Comparison of ENCODE assay signal across 1 cellular context in the genomic region with DNA sequence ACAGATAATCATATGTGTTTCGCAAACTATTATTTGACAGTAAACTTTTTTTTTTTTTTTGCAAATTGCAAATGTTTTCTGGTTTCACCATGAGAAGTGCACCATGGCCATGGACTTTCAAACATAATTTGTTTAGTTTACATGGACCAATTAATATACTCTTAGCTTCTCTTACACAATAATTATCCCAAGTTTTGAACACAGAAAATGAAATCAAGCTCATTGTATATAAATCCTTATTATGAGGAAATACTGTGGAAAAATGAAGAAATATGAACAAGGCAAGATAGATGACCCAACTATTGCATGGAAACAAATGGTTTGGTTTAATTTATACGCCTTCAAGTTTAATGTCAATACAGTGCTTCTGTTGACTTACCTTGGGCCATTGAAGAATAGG.
TF ChIP-seq lines count a peak whose summit lies in the region.

No MANE protein-coding gene starts in this region.

TF ChIP-seq in SK-N-SH treated with all-trans-retinoic acid at 6 μM for 48 hours, 23 proteins besides CTCF, POLR2A, EP300 and RAD21 (continued from another document):
- TF ChIP-seq, protein P1, sequence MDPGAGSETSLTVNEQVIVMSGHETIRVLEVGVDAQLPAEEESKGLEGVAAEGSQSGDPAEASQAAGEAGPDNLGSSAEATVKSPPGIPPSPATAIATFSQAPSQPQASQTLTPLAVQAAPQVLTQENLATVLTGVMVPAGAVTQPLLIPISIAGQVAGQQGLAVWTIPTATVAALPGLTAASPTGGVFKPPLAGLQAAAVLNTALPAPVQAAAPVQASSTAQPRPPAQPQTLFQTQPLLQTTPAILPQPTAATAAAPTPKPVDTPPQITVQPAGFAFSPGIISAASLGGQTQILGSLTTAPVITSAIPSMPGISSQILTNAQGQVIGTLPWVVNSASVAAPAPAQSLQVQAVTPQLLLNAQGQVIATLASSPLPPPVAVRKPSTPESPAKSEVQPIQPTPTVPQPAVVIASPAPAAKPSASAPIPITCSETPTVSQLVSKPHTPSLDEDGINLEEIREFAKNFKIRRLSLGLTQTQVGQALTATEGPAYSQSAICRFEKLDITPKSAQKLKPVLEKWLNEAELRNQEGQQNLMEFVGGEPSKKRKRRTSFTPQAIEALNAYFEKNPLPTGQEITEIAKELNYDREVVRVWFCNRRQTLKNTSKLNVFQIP (CRISPR knock-in tag; IDR thresholded peaks at IDR 0.05; ENCODE audit: borderline replicate concordance, low read depth) = no peak
- TF ChIP-seq ISL1 (CRISPR knock-in tag; IDR thresholded peaks at IDR 0.05) = no peak
- no peak for TF ChIP-seq ZFP3 (CRISPR knock-in tag; IDR thresholded peaks at IDR 0.05)
- TF ChIP-seq ARNTL (CRISPR knock-in tag; IDR thresholded peaks at IDR 0.05; ENCODE audit: borderline replicate concordance, low read depth) = no peak
- TF ChIP-seq CSDC2 (CRISPR knock-in tag; IDR thresholded peaks at IDR 0.05) = no peak
- TF ChIP-seq ZNF8 (CRISPR knock-in tag; IDR thresholded peaks at IDR 0.05) = no peak
- no peak for TF ChIP-seq ZFP30 (CRISPR knock-in tag; IDR thresholded peaks at IDR 0.05)
- TF ChIP-seq RARB (CRISPR knock-in tag; IDR thresholded peaks at IDR 0.05) = no peak
- TF ChIP-seq SNAI2 (CRISPR knock-in tag; IDR thresholded peaks at IDR 0.05) = no peak
- no peak for TF ChIP-seq CREB5 (CRISPR knock-in tag; IDR thresholded peaks at IDR 0.05; ENCODE audit: low read depth)
- no peak for TF ChIP-seq PPARA (CRISPR knock-in tag; IDR thresholded peaks at IDR 0.05; ENCODE audit: borderline replicate concordance)
- TF ChIP-seq ZNF70 (CRISPR knock-in tag; IDR thresholded peaks at IDR 0.05) = no peak
TF ChIP-seq in SK-N-SH treated with all-trans-retinoic acid at 6 μM for 48 hours: peak in this region for 0.
